32 cellular contexts compared by ENCODE assay signal in genomic region chr1:2187619-2188018, GRCh38. TPM values are rescaled to one million over a fixed set of nuclear protein-coding genes. Genes with fewer than 3 reads are reported as not detected.
DNase-seq lines count a peak whose midpoint lies in the region; ATAC-seq and TF ChIP-seq lines count a peak whose summit lies in the region.
"Had no signal": no experiment of that assay in that cellular context is flagged by ENCODE, and none has a peak within 500 bp of the region (broad histone marks: within the 10 kb centered on the region; RNA-seq: fewer than 3 reads in every experiment).

No MANE protein-coding gene starts in this region.

- POLR2A ChIA-PET in CD8-positive, alpha-beta T cell (lab: Charles Lee): no interaction called here

- no peak for ATAC-seq in CD8-positive, alpha-beta T cell
- no peak for ATAC-seq in GM21825 (IDR thresholded peaks at IDR 0.05; ENCODE audit: unreplicated experiment)
- ATAC-seq: activated T-cell treated with anti-CD3 and anti-CD28 coated beads, Interleukin-2, amount 50 U/mL, for 72 hours; body of pancreas; left cardiac atrium; psoas muscle; SK-N-SH treated with all-trans-retinoic acid at 6 μM for 48 hours; stimulated activated effector memory CD8-positive, alpha-beta T cell treated with anti-CD3 and anti-CD28 coated beads, Interleukin-12 subunit alpha, Interleukin-12 subunit beta, amount 100 ng/mL, for 72 hours; T-helper 17 cell had no signal

- intact Hi-C loops in CD8-positive, alpha-beta T cell (cut with DNase I, micrococcal nuclease): no loop called here

- no peak overlapping the region for H3K4me3 ChIP-seq in CD8-positive, alpha-beta T cell (ENCODE audit: low read depth, low read length)
- H3K4me3 ChIP-seq: adrenal gland, body of pancreas, psoas muscle, suprapubic skin had no signal

- no peak for TF ChIP-seq CTCF in CD8-positive, alpha-beta T cell (IDR thresholded peaks at IDR 0.05)
- TF ChIP-seq CTCF in VCaP (conservative IDR thresholded peaks at IDR 0.05) (no peak), progenitor cell of endocrine pancreas (IDR thresholded peaks at IDR 0.05; ENCODE audit: unreplicated experiment) (no peak)

- H3K27me3 ChIP-seq in CD8-positive, alpha-beta T cell (ENCODE audit: insufficient read depth, low read length): no peaks in the 10 kb centered on the region
- H3K27me3 ChIP-seq: adrenal gland, body of pancreas, neutrophil, suprapubic skin had no signal

- peaks cover 17% of the 10 kb centered on the region for H3K36me3 Mint-ChIP-seq in CD8-positive, alpha-beta T cell
- peaks cover 0 to 3% (median 0%) of the 10 kb centered on the region in 3 donors for H3K36me3 Mint-ChIP-seq in immature natural killer cell
- peaks cover 6% of the 10 kb centered on the region for H3K36me3 Mint-ChIP-seq in progenitor cell of endocrine pancreas (ENCODE audit: insufficient read depth)

- peaks cover 17% of the 10 kb centered on the region for H3K4me1 Mint-ChIP-seq in CD8-positive, alpha-beta T cell (ENCODE audit: low read depth)
- H3K4me1 Mint-ChIP-seq in immature natural killer cell: peaks cover 2 to 7% of the 10 kb centered on the region in 2 donors
- H3K4me1 Mint-ChIP-seq in progenitor cell of endocrine pancreas (ENCODE audit: low read depth): peaks cover 9% of the 10 kb centered on the region

- no peaks in the 10 kb centered on the region for H3K9me3 Mint-ChIP-seq in CD8-positive, alpha-beta T cell
- H3K9me3 Mint-ChIP-seq in immature natural killer cell (no peaks in the 10 kb centered on the region), progenitor cell of endocrine pancreas (ENCODE audit: low read depth) (no peaks in the 10 kb centered on the region)
- H3K9me3 Mint-ChIP-seq: activated CD4-positive, alpha-beta memory T cell treated with anti-CD3 and anti-CD28 coated beads for 36 hours; activated T-cell treated with anti-CD3 and anti-CD28 coated beads, Interleukin-2, amount 50 U/mL, for 72 hours; CD4-positive, alpha-beta T cell; central memory CD8-positive, alpha-beta T cell; dendritic cell treated with granulocyte-macrophage colony-stimulating factor and Interleukin-4, amounts not matched to agents 40 ng/mL and 50 ng/mL, for 4 days; endodermal cell; stimulated activated effector memory CD8-positive, alpha-beta T cell treated with anti-CD3 and anti-CD28 coated beads, Interleukin-12 subunit alpha, Interleukin-12 subunit beta, amount 100 ng/mL, for 72 hours had no signal

- H3K27ac ChIP-seq in CD8-positive, alpha-beta T cell (ENCODE audit: low read depth, low read length): no peak overlapping the region
- peak overlapping the region; percentile 97; the same call in 1 of the 2 replicates for H3K27ac ChIP-seq in VCaP
- H3K27ac ChIP-seq: adrenal gland, body of pancreas, psoas muscle, suprapubic skin had no signal

- no peaks in the 10 kb centered on the region for H3K27me3 Mint-ChIP-seq in CD8-positive, alpha-beta T cell (ENCODE audit: low read depth)
- H3K27me3 Mint-ChIP-seq in immature natural killer cell (ENCODE audit: low read depth in 3 of 3): peaks cover 3 to 8% (median 4%) of the 10 kb centered on the region in 3 donors
- no peaks in the 10 kb centered on the region for H3K27me3 Mint-ChIP-seq in progenitor cell of endocrine pancreas
- H3K27me3 Mint-ChIP-seq: activated CD4-positive, alpha-beta memory T cell treated with anti-CD3 and anti-CD28 coated beads for 36 hours; CD4-positive, alpha-beta T cell; central memory CD8-positive, alpha-beta T cell; dendritic cell treated with granulocyte-macrophage colony-stimulating factor and Interleukin-4, amounts not matched to agents 40 ng/mL and 50 ng/mL, for 4 days; T-helper 17 cell had no signal

- H3K27ac Mint-ChIP-seq in CD8-positive, alpha-beta T cell: peak overlapping the region; percentile 74
- H3K27ac Mint-ChIP-seq in immature natural killer cell: peak overlapping the region in 4 of 6 donors; percentile 19 to 98 (median 50)
- peak overlapping the region; percentile 63 for H3K27ac Mint-ChIP-seq in progenitor cell of endocrine pancreas
- H3K27ac Mint-ChIP-seq: activated CD4-positive, alpha-beta memory T cell treated with anti-CD3 and anti-CD28 coated beads for 36 hours; activated T-cell treated with anti-CD3 and anti-CD28 coated beads, Interleukin-2, amount 50 U/mL, for 72 hours; CD4-positive, alpha-beta T cell; endodermal cell; T-helper 17 cell had no signal

- CTCF ChIA-PET in CD8-positive, alpha-beta T cell (lab: Charles Lee): interaction anchor here (2.0 to 2.6 kb wide), 2 partner anchors 13 to 48 kb away, joined by 7 to 11 read pairs; no protein-coding TSS in a partner anchor

- H3K4me3 Mint-ChIP-seq in CD8-positive, alpha-beta T cell: no peak overlapping the region
- H3K4me3 Mint-ChIP-seq in immature natural killer cell (no peak overlapping the region), progenitor cell of endocrine pancreas (ENCODE audit: low read depth) (no peak overlapping the region)
- H3K4me3 Mint-ChIP-seq: activated CD4-positive, alpha-beta memory T cell treated with anti-CD3 and anti-CD28 coated beads for 36 hours; activated T-cell treated with anti-CD3 and anti-CD28 coated beads, Interleukin-2, amount 50 U/mL, for 72 hours; CD4-positive, alpha-beta T cell; central memory CD8-positive, alpha-beta T cell; dendritic cell treated with granulocyte-macrophage colony-stimulating factor and Interleukin-4, amounts not matched to agents 40 ng/mL and 50 ng/mL, for 4 days; endodermal cell; T-helper 17 cell had no signal

- no peaks in the 10 kb centered on the region for H3K9me3 ChIP-seq in CD8-positive, alpha-beta T cell (ENCODE audit: low read length)
- H3K9me3 ChIP-seq: adrenal gland, body of pancreas, neutrophil, psoas muscle, suprapubic skin had no signal

- no peak for DNase-seq in CD8-positive, alpha-beta T cell
- DNase-seq in immature natural killer cell (no peak), progenitor cell of endocrine pancreas (ENCODE audit: low spot score, unreplicated experiment) (no peak), KBM-7 (no peak), NCI-H2227 (lab: John Stamatoyannopoulos, UW; ENCODE audit: unreplicated experiment) (no peak), NCI-H2171 treated with DMSO at 0.1 percent for 48 hours (lab: John Stamatoyannopoulos, UW) (no peak)
- DNase-seq: activated CD4-positive, alpha-beta memory T cell treated with anti-CD3 and anti-CD28 coated beads for 36 hours; activated CD4-positive, CD25-positive, alpha-beta regulatory T cell treated with anti-CD3 and anti-CD28 coated beads, Interleukin-2, amount 50 U/mL, for 72 hours; activated T-cell treated with anti-CD3 and anti-CD28 coated beads, Interleukin-2, amount 50 U/mL, for 72 hours; body of pancreas; CD4-positive, alpha-beta T cell; DMS 273 treated with DMSO at 0.1 percent for 48 hours; endodermal cell; GOT3; hippocampal formation; left cardiac atrium; NCI-H1092; NCI-H1694; NCI-H2171; NCI-H524 treated with DMSO at 0.1 percent for 48 hours; NK-92 treated with Interleukin-12 subunit alpha and Interleukin-12 subunit beta, amount 100 ng/mL, for 24 hours; psoas muscle; T-helper 17 cell had no signal

- in situ Hi-C loops in KBM-7 (cut with MboI; ENCODE audit: low pct_unique_long_range_greater_than_20kb, low sequenced_read_pairs): loop anchor here (25.0 kb wide), 1 partner anchor 600 kb away; no protein-coding TSS in a partner anchor

- H3K36me3 ChIP-seq in CD8-positive, alpha-beta T cell (ENCODE audit: insufficient read depth, low read length): no peaks in the 10 kb centered on the region
- H3K36me3 ChIP-seq: adrenal gland had no signal

- peaks cover 10% of the 10 kb centered on the region for H3K4me1 ChIP-seq in CD8-positive, alpha-beta T cell (ENCODE audit: insufficient read depth, low read length)

RNA-seq across cellular contexts. Expression of gene FAAP20, which starts 7.0 kb away (rescaled TPM):
- total RNA-seq in CD8-positive, alpha-beta T cell: 10 to 100 TPM; 53.6 to 61.1 TPM
- polyA plus RNA-seq in immature natural killer cell: 10 to 100 TPM; 56.7 to 99.6 (median 79.2) TPM
- total RNA-seq in progenitor cell of endocrine pancreas: 74.3 and 77.9 TPM in 2 replicates

RNA-seq across cellular contexts. Expression of gene SKI, which starts 40.5 kb away (rescaled TPM):
- 100 to 1,000 TPM; 361 to 383 TPM for total RNA-seq in CD8-positive, alpha-beta T cell
- 1 to 10 TPM in 1 of 3 donors, under 1 TPM in 1, not detected in 1; 0.87 to 1.0 TPM for polyA plus RNA-seq in immature natural killer cell
- 56.2 and 59.4 TPM in 2 replicates for total RNA-seq in progenitor cell of endocrine pancreas
